Comparison of ENCODE assay signal across 24 cellular contexts in the genomic region with DNA sequence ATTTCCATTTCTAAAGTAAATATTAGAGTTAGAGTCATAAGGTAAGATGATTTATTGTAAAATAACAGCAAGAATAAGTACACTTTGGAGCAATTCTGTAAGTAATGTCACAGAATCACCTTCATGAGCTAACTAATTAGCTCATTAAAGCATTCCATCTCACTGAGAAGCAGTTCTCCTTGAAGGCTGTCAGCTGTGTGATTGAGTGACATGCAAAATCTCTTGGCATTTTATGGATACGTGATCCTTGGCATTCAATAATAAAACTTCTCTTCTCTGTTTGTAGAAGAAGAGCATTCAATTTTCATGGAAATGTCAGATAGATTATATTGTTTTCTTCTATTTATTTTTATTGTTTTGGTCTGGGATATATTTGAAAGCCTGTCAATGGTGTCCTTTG.
"Had no signal": no experiment of that assay in that cellular context is flagged by ENCODE, and none has a peak within 500 bp of the region (broad histone marks: within the 10 kb centered on the region; RNA-seq: fewer than 3 reads in every experiment).

No MANE protein-coding gene starts in this region.

- H3K4me3 ChIP-seq: stomach, suprapubic skin, testis, thoracic aorta, thyroid gland, tibial artery, tibial nerve, transverse colon, upper lobe of left lung, upper lobe of right lung, uterus, vagina had no signal

- H3K9me3 ChIP-seq: stomach, suprapubic skin, testis, thoracic aorta, thyroid gland, tibial artery, tibial nerve, transverse colon, upper lobe of left lung, upper lobe of right lung, uterus, vagina had no signal

- H3K36me3 ChIP-seq: stomach, suprapubic skin, thoracic aorta, thyroid gland, tibial artery, tibial nerve, transverse colon, upper lobe of left lung, upper lobe of right lung, uterus, vagina had no signal

- H3K27me3 ChIP-seq: stomach, suprapubic skin, testis, thyroid gland, tibial artery, tibial nerve, transverse colon, upper lobe of left lung, upper lobe of right lung, vagina had no signal

- H3K27ac ChIP-seq: stomach, suprapubic skin, testis, thoracic aorta, thyroid gland, tibial artery, tibial nerve, transverse colon, upper lobe of left lung, upper lobe of right lung, uterus, vagina had no signal

- DNase-seq: stimulated activated CD4-positive, alpha-beta T cell treated with anti-CD3 and anti-CD28 coated beads, Interleukin-2, amount 100 ng/mL, for 48 hours; stimulated activated CD4-positive, alpha-beta T cell treated with anti-CD3 and anti-CD28 coated beads, Interleukin-4, amount 100 ng/mL, for 1 hour; stimulated activated CD4-positive, alpha-beta T cell treated with anti-CD3 and anti-CD28 coated beads, Interleukin-4, amount 100 ng/mL, for 24 hours; stimulated activated CD4-positive, alpha-beta T cell treated with anti-CD3 and anti-CD28 coated beads, Interleukin-4, amount 100 ng/mL, for 4 hours; stimulated activated CD8-positive, alpha-beta memory T cell treated with anti-CD3 and anti-CD28 coated beads, Interleukin-4, amount 100 ng/mL, for 48 hours; stimulated activated naive B cell treated with anti-CD40 and anti-IgM and Interleukin-4, amounts not matched to agents 10 μg/mL and 1 μg/mL and 100 μg/mL, for 72 hours; stimulated activated naive CD4-positive, alpha-beta T cell; stimulated activated naive CD4-positive, alpha-beta T cell treated with Interleukin-2 at 50 U/mL for 16 hours; stimulated activated naive CD8-positive, alpha-beta T cell treated with anti-CD3 and anti-CD28 coated beads, Interleukin-15, amount 100 ng/mL, for 72 hours; stimulated activated naive CD8-positive, alpha-beta T cell treated with anti-CD3 and anti-CD28 coated beads, Interleukin-15, Interleukin-2, amounts not matched to agents 100 U/mL and 50 U/mL, for 24 hours; stomach; substantia nigra; testis; thyroid gland; tibial artery; transverse colon; trophoblast cell; upper lobe of left lung; upper lobe of right lung; uterus had no signal

- H3K4me1 ChIP-seq: stomach, suprapubic skin, testis, thyroid gland, tibial artery, tibial nerve, transverse colon, upper lobe of left lung, upper lobe of right lung, uterus, vagina had no signal
